ENCODE assay signal across 8 cellular contexts in genomic region chr12:123269395-123269892, GRCh38. TPM values are rescaled to one million over a fixed set of nuclear protein-coding genes. Genes with fewer than 3 reads are reported as not detected.
DNase-seq lines count a peak whose midpoint lies in the region; ATAC-seq and TF ChIP-seq lines count a peak whose summit lies in the region.

No MANE protein-coding gene starts in this region.

- no peaks in the 10 kb centered on the region for H3K9me3 ChIP-seq in mucosa of stomach (ENCODE audit: control insufficient read depth, low read length)
- no peaks in the 10 kb centered on the region for H3K9me3 ChIP-seq in thymus (ENCODE audit: control insufficient read depth)

- H3K9ac ChIP-seq in mucosa of stomach (ENCODE audit: low read length), result peak overlapping the region; percentile 86

- H3K27ac Mint-ChIP-seq in activated T-helper 2 cell treated with anti-CD3 and anti-CD28 coated beads, Interferon-gamma antibody, Interleukin-2, Interleukin-4, amounts not matched to agents 10 μg/mL and 5 μg/mL and 100 μg/mL, durations not matched to agents 14 hours and 24 hours and 36 hours, result peak overlapping the region; percentile 83

- H3K27me3 Mint-ChIP-seq in activated T-helper 2 cell treated with anti-CD3 and anti-CD28 coated beads, Interferon-gamma antibody, Interleukin-2, Interleukin-4, amounts not matched to agents 10 μg/mL and 5 μg/mL and 100 μg/mL, durations not matched to agents 14 hours and 24 hours and 36 hours (ENCODE audit: low read depth), result no peaks in the 10 kb centered on the region

- no peak for TF ChIP-seq CTCF in fibroblast of mammary gland (conservative IDR thresholded peaks at IDR 0.05; ENCODE audit: control insufficient read depth, insufficient read depth, low read depth, low read length)

- no peaks in the 10 kb centered on the region for H3K27me3 ChIP-seq in mucosa of stomach (ENCODE audit: control insufficient read depth, insufficient read depth, low read length)
- H3K27me3 ChIP-seq in thymus (ENCODE audit: control insufficient read depth, insufficient read depth), result no peaks in the 10 kb centered on the region

- no peaks in the 10 kb centered on the region for H3K9me3 Mint-ChIP-seq in activated T-helper 2 cell treated with anti-CD3 and anti-CD28 coated beads, Interferon-gamma antibody, Interleukin-2, Interleukin-4, amounts not matched to agents 10 μg/mL and 5 μg/mL and 100 μg/mL, durations not matched to agents 14 hours and 24 hours and 36 hours

- H3K36me3 ChIP-seq in mucosa of stomach (ENCODE audit: control insufficient read depth, insufficient read depth, low read length), result no peaks in the 10 kb centered on the region
- H3K36me3 ChIP-seq in thymus (ENCODE audit: control insufficient read depth, insufficient read depth), result peaks cover 20% of the 10 kb centered on the region

- H3K36me3 Mint-ChIP-seq in activated T-helper 2 cell treated with anti-CD3 and anti-CD28 coated beads, Interferon-gamma antibody, Interleukin-2, Interleukin-4, amounts not matched to agents 10 μg/mL and 5 μg/mL and 100 μg/mL, durations not matched to agents 14 hours and 24 hours and 36 hours (ENCODE audit: low read depth), result peaks cover 6% of the 10 kb centered on the region

- intact Hi-C loops in activated T-helper 2 cell treated with anti-CD3 and anti-CD28 coated beads, Interferon-gamma antibody, Interleukin-2, Interleukin-4, amounts not matched to agents 10 μg/mL and 5 μg/mL and 100 μg/mL, durations not matched to agents 14 hours and 24 hours and 36 hours (cut with micrococcal nuclease), result no loop called here

- peak overlapping the region; percentile 88 for H3K4me3 Mint-ChIP-seq in activated T-helper 2 cell treated with anti-CD3 and anti-CD28 coated beads, Interferon-gamma antibody, Interleukin-2, Interleukin-4, amounts not matched to agents 10 μg/mL and 5 μg/mL and 100 μg/mL, durations not matched to agents 14 hours and 24 hours and 36 hours (ENCODE audit: low read depth)

- ATAC-seq in HG02623 (IDR thresholded peaks at IDR 0.05; ENCODE audit: unreplicated experiment), result no peak

- 3% methylated on average over 32 of the region's 32 CpGs for WGBS in thymus

- DNase-seq in ELF-1 (ENCODE audit: low read depth, low spot score), result peak; percentile 56
- peak in 2 of 3 experiments; percentile 93 to 97 for DNase-seq in NCI-H1417 (lab: John Stamatoyannopoulos, UW)
- peak; percentile 34 for DNase-seq in activated T-helper 2 cell treated with anti-CD3 and anti-CD28 coated beads, Interferon-gamma antibody, Interleukin-2, Interleukin-4, amounts not matched to agents 10 μg/mL and 5 μg/mL and 100 μg/mL, durations not matched to agents 14 hours and 24 hours and 36 hours (ENCODE audit: low spot score)
- DNase-seq in fibroblast of mammary gland (ENCODE audit: low read depth), result peak; percentile 59
- no peak for DNase-seq in NCI-H1930 (lab: John Stamatoyannopoulos, UW)

- H3K4me1 Mint-ChIP-seq in activated T-helper 2 cell treated with anti-CD3 and anti-CD28 coated beads, Interferon-gamma antibody, Interleukin-2, Interleukin-4, amounts not matched to agents 10 μg/mL and 5 μg/mL and 100 μg/mL, durations not matched to agents 14 hours and 24 hours and 36 hours (ENCODE audit: low read depth), result peaks cover 18% of the 10 kb centered on the region

- H3K4me3 ChIP-seq in fibroblast of mammary gland (ENCODE audit: control insufficient read depth, low read depth, low read length) (peak overlapping the region; percentile 77), mucosa of stomach (ENCODE audit: low read length) (peak overlapping the region; percentile 90), thymus (ENCODE audit: low read length) (peak overlapping the region; percentile 91)

- H3K27ac ChIP-seq in thymus (ENCODE audit: low read depth), result no peak overlapping the region

- H3K4me1 ChIP-seq in mucosa of stomach (ENCODE audit: control insufficient read depth, insufficient read depth, low read length), result peaks cover 25% of the 10 kb centered on the region
- H3K4me1 ChIP-seq in thymus (ENCODE audit: control insufficient read depth, insufficient read depth, low read length), result peaks cover 17% of the 10 kb centered on the region

RNA-seq across cellular contexts. Expression of gene CDK2AP1, which starts 2.2 kb away (rescaled TPM):
- total RNA-seq in activated T-helper 2 cell treated with anti-CD3 and anti-CD28 coated beads, Interferon-gamma antibody, Interleukin-2, Interleukin-4, amounts not matched to agents 10 μg/mL and 5 μg/mL and 100 μg/mL, durations not matched to agents 14 hours and 24 hours and 36 hours, result 95.3 and 97.7 TPM in 2 replicates
- polyA plus RNA-seq in thymus, result 141 TPM

RNA-seq across cellular contexts. Expression of gene MTRFR, which starts 36.2 kb away (rescaled TPM):
- 28.9 and 31.1 TPM in 2 replicates for total RNA-seq in activated T-helper 2 cell treated with anti-CD3 and anti-CD28 coated beads, Interferon-gamma antibody, Interleukin-2, Interleukin-4, amounts not matched to agents 10 μg/mL and 5 μg/mL and 100 μg/mL, durations not matched to agents 14 hours and 24 hours and 36 hours
- 46.0 TPM for polyA plus RNA-seq in thymus

RNA-seq across cellular contexts. Expression of gene MPHOSPH9, which starts 36.5 kb away (rescaled TPM):
- total RNA-seq in activated T-helper 2 cell treated with anti-CD3 and anti-CD28 coated beads, Interferon-gamma antibody, Interleukin-2, Interleukin-4, amounts not matched to agents 10 μg/mL and 5 μg/mL and 100 μg/mL, durations not matched to agents 14 hours and 24 hours and 36 hours, result 97.0 and 99.7 TPM in 2 replicates
- polyA plus RNA-seq in thymus, result 25.5 TPM

Comparison
In these comparisons a context has a peak if more than half of its experiments do, and no peak if none do; other contexts are left out.
1. DNase-seq: peak in ELF-1 (single experiment), NCI-H1417 (2 of 3), activated T-helper 2 cell treated with anti-CD3 and anti-CD28 coated beads, Interferon-gamma antibody, Interleukin-2, Interleukin-4, amounts not matched to agents 10 μg/mL and 5 μg/mL and 100 μg/mL, durations not matched to agents 14 hours and 24 hours and 36 hours (single experiment) and fibroblast of mammary gland (single experiment); none in NCI-H1930 (0 of 2).
2. Peak in every context shown above with its lines, with median percentiles within 50 percentile points of each other: H3K4me3 ChIP-seq.